16 cellular contexts compared by ENCODE assay signal in genomic region chr4:169727616-169728015, GRCh38. TPM values are rescaled to one million over a fixed set of nuclear protein-coding genes. Genes with fewer than 3 reads are reported as not detected.
A peak's percentile ranks its signal among the peaks of the same experiment; 100 is the strongest.
DNase-seq lines count a peak whose midpoint lies in the region; ATAC-seq and TF ChIP-seq lines count a peak whose summit lies in the region.
"Had no signal": no experiment of that assay in that cellular context is flagged by ENCODE, and none has a peak within 500 bp of the region (broad histone marks: within the 10 kb centered on the region; RNA-seq: fewer than 3 reads in every experiment).

No MANE protein-coding gene starts in this region.

- DNase-seq in MM.1S (peak; percentile 26), spleen (no peak), psoas muscle (no peak)
- DNase-seq in activated naive CD4-positive, alpha-beta T cell (lab: John Stamatoyannopoulos, UW), result no peak
- DNase-seq: CD4-positive, alpha-beta memory T cell; IMR-90; NCI-H1048; NCI-H1436 treated with DMSO at 0.1 percent for 48 hours; NCI-H2029; NCI-H345; NCI-H526 had no signal

- no peak overlapping the region for H2AFZ ChIP-seq in MM.1S (ENCODE audit: low read length)

- no peaks in the 10 kb centered on the region for H3K79me2 ChIP-seq in MM.1S (ENCODE audit: low read length)

- H3K36me3 ChIP-seq in MM.1S (replicated peaks; ENCODE audit: insufficient read depth, low read length) (no peaks in the 10 kb centered on the region), spleen (peaks cover 0 to 70% (median 24%) of the 10 kb centered on the region in 6 donors), psoas muscle (ENCODE audit: insufficient read depth in 1 of 2, low read depth in 1 of 2) (peaks cover 3 to 54% of the 10 kb centered on the region in 2 donors)

- H3K4me1 ChIP-seq in MM.1S (ENCODE audit: low read length), result peaks cover 11% of the 10 kb centered on the region; the same call in 1 of the 2 replicates
- H3K4me1 ChIP-seq in spleen, result no peaks in the 10 kb centered on the region
- H3K4me1 ChIP-seq in psoas muscle, result no peaks in the 10 kb centered on the region
- H3K4me1 ChIP-seq: BLaER1 had no signal

- no peaks in the 10 kb centered on the region for H3K27me3 ChIP-seq in MM.1S (replicated peaks; ENCODE audit: insufficient read depth, low read length)
- H3K27me3 ChIP-seq in spleen (replicated peaks in 1 of 7), result no peaks in the 10 kb centered on the region
- no peaks in the 10 kb centered on the region for H3K27me3 ChIP-seq in psoas muscle (ENCODE audit: insufficient read depth in 3 of 3, low read length in 2 of 3)
- H3K27me3 ChIP-seq: BLaER1 had no signal

- no peak for TF ChIP-seq CTCF in MM.1S (IDR thresholded peaks at IDR 0.05; ENCODE audit: low read length)
- TF ChIP-seq CTCF in spleen (IDR thresholded peaks at IDR 0.05 in 8 of 11, conservative IDR thresholded peaks at IDR 0.05 in 3 of 11), result no peak
- TF ChIP-seq CTCF in psoas muscle (IDR thresholded peaks at IDR 0.05), result no peak

- no peak overlapping the region for H3K4me2 ChIP-seq in MM.1S (ENCODE audit: low read depth, low read length)
- H3K4me2 ChIP-seq: BLaER1 had no signal

- no peaks in the 10 kb centered on the region for H4K20me1 ChIP-seq in MM.1S (ENCODE audit: insufficient read depth, low read length)
- H4K20me1 ChIP-seq: BLaER1 had no signal

- H3K4me3 ChIP-seq in MM.1S (ENCODE audit: low read length) (no peak overlapping the region), spleen (no peak overlapping the region), psoas muscle (no peak overlapping the region)
- H3K4me3 ChIP-seq: BLaER1 had no signal

- no peaks in the 10 kb centered on the region; the same call in 1 of the 2 replicates for H3F3A ChIP-seq in MM.1S (ENCODE audit: insufficient read depth, low read length)

- H3K27ac ChIP-seq in MM.1S (ENCODE audit: low read length) (no peak overlapping the region), spleen (no peak overlapping the region), psoas muscle (no peak overlapping the region)
- H3K27ac ChIP-seq: BLaER1 had no signal

- intact Hi-C loops in spleen (cut with DNase I; ENCODE audit: low total_unique reads) (no loop called here), psoas muscle (cut with DNase I) (no loop called here)

- H3K9ac ChIP-seq in MM.1S (ENCODE audit: low read length), result no peak overlapping the region
- H3K9ac ChIP-seq: BLaER1 had no signal

- ATAC-seq in GM18498 (IDR thresholded peaks at IDR 0.05; ENCODE audit: unreplicated experiment) (peak; percentile 58), GM19043 (IDR thresholded peaks at IDR 0.05; ENCODE audit: low read depth, unreplicated experiment) (peak; percentile 45), GM21723 (IDR thresholded peaks at IDR 0.05; ENCODE audit: unreplicated experiment) (peak; percentile 44), psoas muscle (no peak), HG03342 (IDR thresholded peaks at IDR 0.05; ENCODE audit: unreplicated experiment) (no peak)

- no peaks in the 10 kb centered on the region for H3K9me3 ChIP-seq in MM.1S (replicated peaks; ENCODE audit: insufficient read depth, low read length)
- no peaks in the 10 kb centered on the region for H3K9me3 ChIP-seq in spleen
- no peaks in the 10 kb centered on the region for H3K9me3 ChIP-seq in psoas muscle
- H3K9me3 ChIP-seq: BLaER1 had no signal

- no peaks in the 10 kb centered on the region for H3K9me2 ChIP-seq in MM.1S (replicated peaks; ENCODE audit: insufficient read depth, low read length)

- no peak for TF ChIP-seq POLR2A in spleen (IDR thresholded peaks at IDR 0.05)

RNA-seq across cellular contexts. Expression of gene HPF1, which starts 30.1 kb away (rescaled TPM):
- total RNA-seq in spleen (10 to 100 TPM; 15.7 to 47.6 (median 19.8) TPM), psoas muscle (10 to 100 TPM; 13.2 to 17.3 (median 15.3) TPM)
- polyA plus RNA-seq in spleen (10 to 100 TPM; 18.8 to 29.1 (median 26.5) TPM), psoas muscle (10 to 100 TPM; 19.5 to 44.7 (median 20.3) TPM)

Comparison
In these comparisons a context has a peak if more than half of its experiments do, and no peak if none do; other contexts are left out.
1. ATAC-seq: peak in GM18498 (single experiment), GM19043 (single experiment) and GM21723 (single experiment); none in psoas muscle (0 of 4) and HG03342 (single experiment).